11 cellular contexts compared by ENCODE assay signal in the genomic region with DNA sequence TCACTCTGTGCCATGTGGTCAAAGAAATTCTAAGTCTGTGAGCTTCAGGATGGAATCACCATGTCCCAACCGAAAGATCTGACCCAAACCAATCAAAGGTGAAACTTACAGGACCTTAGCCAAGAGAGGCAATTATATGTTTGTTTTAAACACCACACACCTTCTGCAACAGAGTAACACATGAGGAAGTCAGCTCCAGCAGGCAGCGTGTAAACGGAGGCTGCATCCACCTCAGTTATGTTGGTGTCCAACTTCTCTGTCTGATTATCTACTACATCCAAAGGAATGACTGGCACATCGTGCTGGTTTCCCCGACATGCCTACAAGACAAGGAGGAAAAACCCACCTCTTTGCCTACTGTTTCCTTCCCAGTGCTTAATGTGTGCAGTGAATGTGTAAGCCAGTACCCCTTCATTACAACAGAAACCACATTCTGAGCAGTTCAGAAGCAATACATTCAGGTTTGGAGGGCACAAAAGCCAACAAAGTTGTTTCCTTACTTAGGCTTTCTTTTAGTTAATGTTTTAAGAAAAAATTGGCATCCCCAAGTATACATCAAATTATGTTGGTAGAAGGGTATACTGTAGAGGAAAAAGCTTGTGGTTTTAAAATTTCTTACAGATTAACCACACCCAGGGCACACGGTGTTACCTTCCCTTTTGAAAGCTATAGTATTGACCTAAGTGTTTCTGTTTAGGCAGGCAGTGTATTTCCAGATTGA. TPM values are rescaled to one million over a fixed set of nuclear protein-coding genes. Genes with fewer than 3 reads are reported as not detected.
DNase-seq lines count a peak whose midpoint lies in the region; ATAC-seq and TF ChIP-seq lines count a peak whose summit lies in the region.
"Had no signal": no experiment of that assay in that cellular context is flagged by ENCODE, and none has a peak within 500 bp of the region (broad histone marks: within the 10 kb centered on the region; RNA-seq: fewer than 3 reads in every experiment).

No MANE protein-coding gene starts in this region.

- no peak overlapping the region for H3K27ac ChIP-seq in osteoblast (ENCODE audit: low read depth, low read length)

- peaks cover 27% of the 10 kb centered on the region for H3K36me3 ChIP-seq in osteoblast (ENCODE audit: insufficient read depth, low read length)

- no peaks in the 10 kb centered on the region for H3K79me2 ChIP-seq in osteoblast (ENCODE audit: insufficient read depth, low read length)

- H3K27me3 Mint-ChIP-seq in activated T-helper 2 cell treated with anti-CD3 and anti-CD28 coated beads, Interferon-gamma antibody, Interleukin-2, Interleukin-4, amounts not matched to agents 10 μg/mL and 5 μg/mL and 100 μg/mL, durations not matched to agents 14 hours and 24 hours and 36 hours (ENCODE audit: low read depth) = no peaks in the 10 kb centered on the region

- H3K4me1 ChIP-seq in osteoblast (ENCODE audit: insufficient read depth, low read length) = no peaks in the 10 kb centered on the region

- H3K4me3 Mint-ChIP-seq in activated T-helper 2 cell treated with anti-CD3 and anti-CD28 coated beads, Interferon-gamma antibody, Interleukin-2, Interleukin-4, amounts not matched to agents 10 μg/mL and 5 μg/mL and 100 μg/mL, durations not matched to agents 14 hours and 24 hours and 36 hours (ENCODE audit: low read depth) = peak overlapping the region; percentile 5

- H4K20me1 ChIP-seq in osteoblast (ENCODE audit: insufficient read depth, low read length) = no peaks in the 10 kb centered on the region

- H2AFZ ChIP-seq in osteoblast (ENCODE audit: low read length) = no peak overlapping the region

- peaks cover 70% of the 10 kb centered on the region for H3K36me3 Mint-ChIP-seq in activated T-helper 2 cell treated with anti-CD3 and anti-CD28 coated beads, Interferon-gamma antibody, Interleukin-2, Interleukin-4, amounts not matched to agents 10 μg/mL and 5 μg/mL and 100 μg/mL, durations not matched to agents 14 hours and 24 hours and 36 hours (ENCODE audit: low read depth)

- ATAC-seq in GM18498 (IDR thresholded peaks at IDR 0.05; ENCODE audit: unreplicated experiment) (peak; percentile 96), GM19455 (IDR thresholded peaks at IDR 0.05; ENCODE audit: unreplicated experiment) (peak; percentile 79), HG03066 (IDR thresholded peaks at IDR 0.05; ENCODE audit: low read depth, unreplicated experiment) (peak; percentile 86)

- no peak for TF ChIP-seq CTCF in osteoblast (IDR thresholded peaks at IDR 0.05; ENCODE audit: extremely low read depth, low read depth, low read length)

- H3K4me3 ChIP-seq in osteoblast (ENCODE audit: insufficient read depth, low read length) = no peak overlapping the region

- H3K9me3 Mint-ChIP-seq in activated T-helper 2 cell treated with anti-CD3 and anti-CD28 coated beads, Interferon-gamma antibody, Interleukin-2, Interleukin-4, amounts not matched to agents 10 μg/mL and 5 μg/mL and 100 μg/mL, durations not matched to agents 14 hours and 24 hours and 36 hours = no peaks in the 10 kb centered on the region

- DNase-seq in activated T-helper 2 cell treated with anti-CD3 and anti-CD28 coated beads, Interferon-gamma antibody, Interleukin-2, Interleukin-4, amounts not matched to agents 10 μg/mL and 5 μg/mL and 100 μg/mL, durations not matched to agents 14 hours and 24 hours and 36 hours (ENCODE audit: low spot score) = no peak
- DNase-seq in osteoblast (ENCODE audit: insufficient read length, low spot score, missing footprints) (no peak), ecto neural progenitor cell (ENCODE audit: low spot score) (no peak), NCI-H2196 (lab: John Stamatoyannopoulos, UW; ENCODE audit: unreplicated experiment) (no peak), NCI-H446 (lab: John Stamatoyannopoulos, UW) (no peak)
- DNase-seq: amniotic stem cell, NCI-H2081, substantia nigra had no signal

- peak overlapping the region; percentile 29 for H3K27ac Mint-ChIP-seq in activated T-helper 2 cell treated with anti-CD3 and anti-CD28 coated beads, Interferon-gamma antibody, Interleukin-2, Interleukin-4, amounts not matched to agents 10 μg/mL and 5 μg/mL and 100 μg/mL, durations not matched to agents 14 hours and 24 hours and 36 hours

- H3K9me3 ChIP-seq in osteoblast (ENCODE audit: low read depth, low read length) = no peaks in the 10 kb centered on the region

- no peak overlapping the region for H3K4me2 ChIP-seq in osteoblast (ENCODE audit: insufficient read depth, low read length)

- no peaks in the 10 kb centered on the region for H3K27me3 ChIP-seq in osteoblast (ENCODE audit: insufficient read depth, low read length)

- intact Hi-C loops in activated T-helper 2 cell treated with anti-CD3 and anti-CD28 coated beads, Interferon-gamma antibody, Interleukin-2, Interleukin-4, amounts not matched to agents 10 μg/mL and 5 μg/mL and 100 μg/mL, durations not matched to agents 14 hours and 24 hours and 36 hours (cut with micrococcal nuclease) = loop anchor here (1.0 kb wide), 1 partner anchor 9 kb away; no protein-coding TSS in a partner anchor

- H3K4me1 Mint-ChIP-seq in activated T-helper 2 cell treated with anti-CD3 and anti-CD28 coated beads, Interferon-gamma antibody, Interleukin-2, Interleukin-4, amounts not matched to agents 10 μg/mL and 5 μg/mL and 100 μg/mL, durations not matched to agents 14 hours and 24 hours and 36 hours (ENCODE audit: low read depth) = peaks cover 20% of the 10 kb centered on the region

RNA-seq across cellular contexts. Expression of a gene that starts 12.4 kb away (rescaled TPM):
- 26.7 and 31.8 TPM in 2 replicates for total RNA-seq in activated T-helper 2 cell treated with anti-CD3 and anti-CD28 coated beads, Interferon-gamma antibody, Interleukin-2, Interleukin-4, amounts not matched to agents 10 μg/mL and 5 μg/mL and 100 μg/mL, durations not matched to agents 14 hours and 24 hours and 36 hours
- total RNA-seq in osteoblast = 25.3 and 27.1 TPM in 2 replicates

RNA-seq across cellular contexts. Expression of a gene that starts 39.0 kb away (rescaled TPM):
- 7.9 and 10.4 TPM in 2 replicates for total RNA-seq in activated T-helper 2 cell treated with anti-CD3 and anti-CD28 coated beads, Interferon-gamma antibody, Interleukin-2, Interleukin-4, amounts not matched to agents 10 μg/mL and 5 μg/mL and 100 μg/mL, durations not matched to agents 14 hours and 24 hours and 36 hours
- 16.3 and 17.1 TPM in 2 replicates for total RNA-seq in osteoblast
